6 cellular contexts compared by ENCODE assay signal in the genomic region with DNA sequence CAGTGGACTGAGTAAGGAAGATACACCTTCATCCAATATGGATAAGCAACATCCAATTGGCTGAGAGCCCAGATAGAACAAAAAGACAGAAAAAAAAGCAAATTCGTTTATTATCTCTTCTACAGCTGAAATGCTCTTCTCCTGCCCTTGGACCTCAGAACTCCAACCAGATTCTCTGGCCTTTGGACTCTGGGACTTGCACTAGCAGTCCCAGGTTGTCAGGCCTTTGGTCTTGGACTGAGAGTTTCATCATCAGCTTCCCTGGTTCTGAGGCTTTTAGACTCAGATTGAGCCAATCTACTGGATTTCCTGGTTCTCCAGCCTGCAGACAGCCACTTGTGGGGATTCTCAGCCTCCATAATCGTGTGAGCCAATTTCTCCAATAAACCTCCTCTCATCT.
"Had no signal": no experiment of that assay in that cellular context is flagged by ENCODE, and none has a peak within 500 bp of the region (broad histone marks: within the 10 kb centered on the region; RNA-seq: fewer than 3 reads in every experiment).

No MANE protein-coding gene starts in this region.

- H3K4me3 ChIP-seq: GM23338 had no signal

- H3K4me2 ChIP-seq: GM23338 had no signal

- H2AFZ ChIP-seq: GM23338 had no signal

- ATAC-seq: GM23338 had no signal

- FAIRE-seq: H1, H54, HTR-8/SVneo had no signal

- DNase-seq: H9, HCEC 1CT had no signal
